Comparison of ENCODE assay signal across 12 cellular contexts in genomic region chrX:117996918-117997480, GRCh38.
A peak's percentile ranks its signal among the peaks of the same experiment; 100 is the strongest.
DNase-seq lines count a peak whose midpoint lies in the region; ATAC-seq, FAIRE-seq and TF ChIP-seq lines count a peak whose summit lies in the region.
"Had no signal": no experiment of that assay in that cellular context is flagged by ENCODE, and none has a peak within 500 bp of the region (broad histone marks: within the 10 kb centered on the region; RNA-seq: fewer than 3 reads in every experiment).

No MANE protein-coding gene starts in this region.

- H2BK120ac ChIP-seq in IMR-90 (ENCODE audit: low read depth, low read length), result no peak overlapping the region

- H3K14ac ChIP-seq in IMR-90 (replicated peaks; ENCODE audit: low read depth, low read length), result no peak overlapping the region

- CTCF ChIA-PET in IMR-90 (lab: Yijun Ruan, JAX), result interaction anchor here (0.6 to 0.8 kb wide), 3 partner anchors 228 to 1459 kb away, joined by 3 to 4 read pairs (median 3); no protein-coding TSS in a partner anchor

- H3K9me3 ChIP-seq in IMR-90 (ENCODE audit: control insufficient read depth, insufficient read depth, low read length) (no peaks in the 10 kb centered on the region), astrocyte (ENCODE audit: insufficient read depth, low read depth, low read length) (no peaks in the 10 kb centered on the region)
- H3K9me3 ChIP-seq: neutrophil had no signal

- in situ Hi-C loops in IMR-90 (cut with MboI; ENCODE audit: low sequenced_read_pairs), result loop anchor here (10.0 kb wide), 1 partner anchor 258 kb away; no protein-coding TSS in a partner anchor

- WGBS in IMR-90 (ENCODE audit: extremely low coverage in 2 of 2, insufficient read length in 1 of 2), 2 experiments, result no CpG with 5 or more reads among the region's 3 CpGs

- no peaks in the 10 kb centered on the region for H3K36me3 ChIP-seq in IMR-90 (ENCODE audit: control insufficient read depth, insufficient read depth, low read length)
- H3K36me3 ChIP-seq in astrocyte (ENCODE audit: insufficient read depth, low read length), result no peaks in the 10 kb centered on the region
- H3K36me3 ChIP-seq: neutrophil had no signal

- H4K20me1 ChIP-seq in IMR-90 (ENCODE audit: insufficient read depth, low read length), result no peaks in the 10 kb centered on the region
- H4K20me1 ChIP-seq in astrocyte (ENCODE audit: insufficient read depth, low read length), result no peaks in the 10 kb centered on the region

- H2BK20ac ChIP-seq in IMR-90 (ENCODE audit: low read depth, low read length), result no peak overlapping the region

- no peak overlapping the region for H2BK5ac ChIP-seq in IMR-90 (ENCODE audit: low read depth, low read length, poor library complexity, severe bottlenecking)

- H4K5ac ChIP-seq in IMR-90 (ENCODE audit: low read depth, low read length), result no peak overlapping the region

- no peak overlapping the region for H3K56ac ChIP-seq in IMR-90 (ENCODE audit: extremely low read depth, insufficient read depth, low read length)

- H3K4me3 ChIP-seq in IMR-90 (ENCODE audit: insufficient read depth, low read depth, low read length) (no peak overlapping the region), astrocyte (ENCODE audit: insufficient read depth, low read depth, low read length) (no peak overlapping the region)

- no peak overlapping the region for H3K27ac Mint-ChIP-seq in astrocyte (ENCODE audit: unreplicated experiment)
- H3K27ac Mint-ChIP-seq: activated naive CD8-positive, alpha-beta T cell had no signal

- no TSS peak for BruUV-seq in IMR-90 (replicated peaks; lab: Mats Ljungman, UMichigan)

- H3K23ac ChIP-seq in IMR-90 (ENCODE audit: low read depth, low read length), result no peak overlapping the region

- H3K27ac ChIP-seq in IMR-90 (ENCODE audit: insufficient read depth, low read length), result no peak overlapping the region
- H3K27ac ChIP-seq in astrocyte (ENCODE audit: low read depth, low read length), result no peak overlapping the region
- H3K27ac ChIP-seq: neutrophil had no signal

- H2AK9ac ChIP-seq in IMR-90 (replicated peaks; ENCODE audit: low read depth, low read length, poor library complexity), result no peak overlapping the region

- dilution Hi-C loops in IMR-90 (cut with HindIII; ENCODE audit: low sequenced_read_pairs, unreplicated experiment), result no loop called here

- FAIRE-seq in astrocyte (lab: Jason Lieb, UNC), result no peak
- FAIRE-seq: G401.6 had no signal

- no peaks in the 10 kb centered on the region for H3K9me3 Mint-ChIP-seq in astrocyte (ENCODE audit: unreplicated experiment)

- H2AFZ ChIP-seq in IMR-90 (replicated peaks; ENCODE audit: low read length, poor library complexity) (no peak overlapping the region), astrocyte (ENCODE audit: low read depth, low read length) (no peak overlapping the region)

- POLR2A ChIA-PET in IMR-90 (lab: Charles Lee; ENCODE audit: unreplicated experiment), result interaction anchor here (0.6 kb wide), 1 partner anchor 453 kb away, joined by 3 read pairs; no protein-coding TSS in a partner anchor

- no peak overlapping the region for H4K91ac ChIP-seq in IMR-90 (ENCODE audit: insufficient read depth, low read depth, low read length)

- no peak overlapping the region for H3K4me3 Mint-ChIP-seq in astrocyte (ENCODE audit: unreplicated experiment)
- H3K4me3 Mint-ChIP-seq: activated naive CD8-positive, alpha-beta T cell had no signal

- H2BK15ac ChIP-seq in IMR-90 (ENCODE audit: low read depth, low read length), result no peak overlapping the region

- H3K27me3 Mint-ChIP-seq in astrocyte (ENCODE audit: low read depth, unreplicated experiment), result no peaks in the 10 kb centered on the region
- H3K27me3 Mint-ChIP-seq: activated naive CD8-positive, alpha-beta T cell had no signal

- H3K4me1 ChIP-seq in IMR-90 (ENCODE audit: control insufficient read depth, insufficient read depth, low read length), result 0 out of 2 replicates have a peak, but pooled peaks cover 2% of the 10 kb centered on the region
- H3K4me1 ChIP-seq in astrocyte (ENCODE audit: insufficient read depth, low read length), result no peaks in the 10 kb centered on the region

- TF ChIP-seq CTCF in IMR-90 (conservative IDR thresholded peaks at IDR 0.05; ENCODE audit: low read depth, low read length) (peak; percentile 59), astrocyte (IDR thresholded peaks at IDR 0.05; ENCODE audit: insufficient read depth, low read depth, low read length) (peak; percentile 19)

- ATAC-seq in IMR-90 (ENCODE audit: low read depth) (peak; percentile 74), HG02763 (IDR thresholded peaks at IDR 0.05; ENCODE audit: unreplicated experiment) (no peak), GM18870 (IDR thresholded peaks at IDR 0.05; ENCODE audit: unreplicated experiment) (no peak), HG03159 (IDR thresholded peaks at IDR 0.05; ENCODE audit: unreplicated experiment) (no peak), GM18907 (IDR thresholded peaks at IDR 0.05; ENCODE audit: unreplicated experiment) (no peak)

- DNase-seq in ELR (ENCODE audit: low read depth), result peak; percentile 0
- peak; percentile 63 for DNase-seq in IMR-90
- DNase-seq in astrocyte (ENCODE audit: low read depth), result no peak
- peak; percentile 10 for DNase-seq in iris pigment epithelial cell (ENCODE audit: low read depth)
- DNase-seq: activated CD4-positive, CD25-positive, alpha-beta regulatory T cell had no signal

- no peak overlapping the region for H4K8ac ChIP-seq in IMR-90 (ENCODE audit: low read depth in 2 of 2, low read length in 2 of 2)

- H2AK5ac ChIP-seq in IMR-90 (ENCODE audit: low read depth, low read length), result no peak overlapping the region

- TF ChIP-seq RAD21 in IMR-90 (IDR thresholded peaks at IDR 0.05; ENCODE audit: low read length), result peak; percentile 72

- H3K79me2 ChIP-seq in astrocyte (ENCODE audit: insufficient read depth, low read length), result no peaks in the 10 kb centered on the region

- no peak overlapping the region for H3K18ac ChIP-seq in IMR-90 (ENCODE audit: low read depth, low read length)

- H3K9me1 ChIP-seq in IMR-90 (ENCODE audit: insufficient read depth, low read length), result no peaks in the 10 kb centered on the region

- no peaks in the 10 kb centered on the region for H3K36me3 Mint-ChIP-seq in astrocyte (ENCODE audit: low read depth, unreplicated experiment)
- H3K36me3 Mint-ChIP-seq: activated naive CD8-positive, alpha-beta T cell had no signal

- H3K9ac ChIP-seq in IMR-90 (ENCODE audit: low read depth, low read length), result no peak overlapping the region
- H3K9ac ChIP-seq in astrocyte (ENCODE audit: low read length), result no peak overlapping the region

- H3K27me3 ChIP-seq in IMR-90 (ENCODE audit: control insufficient read depth, insufficient read depth, low read length) (no peaks in the 10 kb centered on the region), astrocyte (ENCODE audit: insufficient read depth, low read length) (no peaks in the 10 kb centered on the region)
- H3K27me3 ChIP-seq: neutrophil had no signal

- no peak for TF ChIP-seq POLR2A in IMR-90 (IDR thresholded peaks at IDR 0.05; ENCODE audit: low read depth, low read length)

- intact Hi-C loops in IMR-90 (cut with micrococcal nuclease), result loop anchor here (1.0 to 5.0 kb wide), 3 partner anchors 120 to 257 kb away; partner anchors contain the start of gene KLHL13

- H3K79me1 ChIP-seq in IMR-90 (ENCODE audit: low read depth in 1 of 2, low read length in 2 of 2), result no peaks in the 10 kb centered on the region

- H3K4ac ChIP-seq in IMR-90 (ENCODE audit: low read depth, low read length), result no peak overlapping the region

- peaks cover 4% of the 10 kb centered on the region for H3K4me1 Mint-ChIP-seq in astrocyte (ENCODE audit: low read depth, unreplicated experiment)

- H3K4me2 ChIP-seq in IMR-90 (ENCODE audit: low read depth, low read length) (no peak overlapping the region), astrocyte (ENCODE audit: low read length) (no peak overlapping the region)

TF ChIP-seq in IMR-90, 13 proteins besides CTCF, POLR2A, EP300 and RAD21:
- TF ChIP-seq CEBPB (IDR thresholded peaks at IDR 0.05; ENCODE audit: low read depth, low read length), result no peak
- no peak for TF ChIP-seq MAZ (IDR thresholded peaks at IDR 0.05; ENCODE audit: borderline replicate concordance, low read depth, low read length)
- TF ChIP-seq RCOR1 (IDR thresholded peaks at IDR 0.05; ENCODE audit: insufficient replicate concordance, low read length), result no peak
- TF ChIP-seq RFX5 (IDR thresholded peaks at IDR 0.05; ENCODE audit: low read depth, low read length), result no peak
- TF ChIP-seq BHLHE40 (IDR thresholded peaks at IDR 0.05; ENCODE audit: low read depth, low read length), result no peak
- TF ChIP-seq MAFK (IDR thresholded peaks at IDR 0.05; ENCODE audit: low read depth, low read length), result peak; percentile 87
- TF ChIP-seq SMC3 (IDR thresholded peaks at IDR 0.05; ENCODE audit: low read depth, low read length), result peak; percentile 41; the same call in 1 of the 2 replicates
- no peak for TF ChIP-seq MXI1 (IDR thresholded peaks at IDR 0.05; ENCODE audit: borderline replicate concordance, low read depth, low read length)
- no peak for TF ChIP-seq FOS (IDR thresholded peaks at IDR 0.05; ENCODE audit: low read depth, low read length)
- TF ChIP-seq NFE2L2 (IDR thresholded peaks at IDR 0.05; ENCODE audit: low read depth, low read length), result no peak
- no peak for TF ChIP-seq ELK1 (IDR thresholded peaks at IDR 0.05; ENCODE audit: borderline replicate concordance, low read depth, low read length)
